Comparison of ENCODE assay signal across 8 cellular contexts in genomic region chr17:20376643-20377042, GRCh38.
DNase-seq lines count a peak whose midpoint lies in the region; ATAC-seq, FAIRE-seq and TF ChIP-seq lines count a peak whose summit lies in the region.
"Not testable (repeated sequence)": the region's sequence is repeated elsewhere in the genome, so short reads cannot be mapped to it uniquely, and the experiment has no call there.

No MANE protein-coding gene starts in this region.

- H4K8ac ChIP-seq in IMR-90 (ENCODE audit: low read depth in 2 of 2, low read length in 2 of 2): not testable (repeated sequence)

- in situ Hi-C loops in IMR-90 (cut with MboI; ENCODE audit: low sequenced_read_pairs): not testable (repeated sequence)
- in situ Hi-C loops in K562 (cut with MboI): loop anchor here (25.0 kb wide), 1 partner anchor 1814 kb away; no protein-coding TSS in a partner anchor

- H4K5ac ChIP-seq in IMR-90 (ENCODE audit: low read depth, low read length): not testable (repeated sequence)

- H3K4me2 ChIP-seq in IMR-90 (ENCODE audit: low read depth, low read length); K562 (ENCODE audit: insufficient read depth, low read length): not testable (repeated sequence)

- not testable (repeated sequence) for H2BK20ac ChIP-seq in IMR-90 (ENCODE audit: low read depth, low read length)

- peak; percentile 52 for DNase-seq in DMS 273 (lab: John Stamatoyannopoulos, UW; ENCODE audit: unreplicated experiment)
- peak; percentile 1 for DNase-seq in IMR-90
- DNase-seq in RPMI7951 (ENCODE audit: low read depth): peak; percentile 65
- not testable (repeated sequence) for DNase-seq in K562 (ENCODE audit: extremely low read depth in 1 of 4, low spot score in 3 of 4); upper lobe of right lung
- DNase-seq in fibroblast of villous mesenchyme (ENCODE audit: low read depth): peak; percentile 20
- DNase-seq in iPS-NIHi7 (ENCODE audit: extremely low spot score): peak; percentile 8
- peak; percentile 66 for DNase-seq in myocyte (ENCODE audit: low read depth)

- WGBS in IMR-90 (ENCODE audit: extremely low coverage in 2 of 2, insufficient read length in 1 of 2), 2 experiments: no CpG with 5 or more reads among the region's 23 CpGs
- no CpG with 5 or more reads among the region's 23 CpGs for WGBS in K562 (ENCODE audit: insufficient coverage, low coverage, missing lambda C conversion rate)

- not testable (repeated sequence) for H3K9me1 ChIP-seq in IMR-90 (ENCODE audit: insufficient read depth, low read length); K562 (ENCODE audit: control insufficient read depth, insufficient read depth, low read length)

- not testable (repeated sequence) for H4K91ac ChIP-seq in IMR-90 (ENCODE audit: insufficient read depth, low read depth, low read length)

- H3K27me3 ChIP-seq in IMR-90 (ENCODE audit: control insufficient read depth, insufficient read depth, low read length); K562 (ENCODE audit: control insufficient read depth in 2 of 2, insufficient read depth in 2 of 2, low read length in 2 of 2); upper lobe of right lung: not testable (repeated sequence)

- intact Hi-C loops in IMR-90 (cut with micrococcal nuclease); K562 (cut with micrococcal nuclease); upper lobe of right lung (cut with DNase I): not testable (repeated sequence)

- H2BK15ac ChIP-seq in IMR-90 (ENCODE audit: low read depth, low read length): not testable (repeated sequence)

- H3K79me1 ChIP-seq in IMR-90 (ENCODE audit: low read depth in 1 of 2, low read length in 2 of 2): not testable (repeated sequence)

- POLR2A ChIA-PET in IMR-90 (lab: Charles Lee; ENCODE audit: unreplicated experiment); K562 (lab: Yijun Ruan, JAX): not testable (repeated sequence)

- not testable (repeated sequence) for H3K9ac ChIP-seq in IMR-90 (ENCODE audit: low read depth, low read length); K562 (ENCODE audit: insufficient read depth in 1 of 2, low read depth in 2 of 2, low read length in 2 of 2)

- not testable (repeated sequence) for TF ChIP-seq EP300 in K562 (IDR thresholded peaks at IDR 0.05; ENCODE audit: low read length)

- not testable (repeated sequence) for H2BK120ac ChIP-seq in IMR-90 (ENCODE audit: low read depth, low read length)

- not testable (repeated sequence) for H3K4me1 ChIP-seq in IMR-90 (ENCODE audit: control insufficient read depth, insufficient read depth, low read length); K562 (replicated peaks in 1 of 2; ENCODE audit: control insufficient read depth in 2 of 2, insufficient read depth in 2 of 2, low read length in 2 of 2); upper lobe of right lung

- H4K20me1 ChIP-seq in IMR-90 (ENCODE audit: insufficient read depth, low read length); K562 (replicated peaks; ENCODE audit: control insufficient read depth, insufficient read depth, low read length): not testable (repeated sequence)

- not testable (repeated sequence) for TF ChIP-seq CTCF in IMR-90 (conservative IDR thresholded peaks at IDR 0.05; ENCODE audit: low read depth, low read length); K562 (IDR thresholded peaks at IDR 0.05 in 2 of 3, conservative IDR thresholded peaks at IDR 0.05 in 1 of 3; ENCODE audit: insufficient read depth in 2 of 3, low read depth in 1 of 3, low read length in 3 of 3); fibroblast of villous mesenchyme (IDR thresholded peaks at IDR 0.05; ENCODE audit: insufficient read depth, low read depth, low read length); upper lobe of right lung (IDR thresholded peaks at IDR 0.05)

- not testable (repeated sequence) for H2BK5ac ChIP-seq in IMR-90 (ENCODE audit: low read depth, low read length, poor library complexity, severe bottlenecking)

- TF ChIP-seq POLR2A in IMR-90 (IDR thresholded peaks at IDR 0.05; ENCODE audit: low read depth, low read length); K562 (conservative IDR thresholded peaks at IDR 0.05): not testable (repeated sequence)

- H3K23ac ChIP-seq in IMR-90 (ENCODE audit: low read depth, low read length): not testable (repeated sequence)

- H3K56ac ChIP-seq in IMR-90 (ENCODE audit: extremely low read depth, insufficient read depth, low read length): not testable (repeated sequence)

- ATAC-seq in IMR-90 (ENCODE audit: low read depth): peak; percentile 33; the same call in 1 of the 2 replicates
- peak; percentile 60; the same call in 2 of the 3 replicates for ATAC-seq in K562
- peak; percentile 37 for ATAC-seq in upper lobe of right lung

- not testable (repeated sequence) for H3K79me2 ChIP-seq in K562 (ENCODE audit: control insufficient read depth, insufficient read depth, low read length)

- not testable (repeated sequence) for BruUV-seq in IMR-90 (replicated peaks; lab: Mats Ljungman, UMichigan); K562 (replicated peaks; lab: Mats Ljungman, UMichigan)

- not testable (repeated sequence) for H3K14ac ChIP-seq in IMR-90 (replicated peaks; ENCODE audit: low read depth, low read length)

- not testable (repeated sequence) for H3K36me3 ChIP-seq in IMR-90 (ENCODE audit: control insufficient read depth, insufficient read depth, low read length); K562 (ENCODE audit: control insufficient read depth, insufficient read depth, low read length); upper lobe of right lung

- TF ChIP-seq RAD21 in IMR-90 (IDR thresholded peaks at IDR 0.05; ENCODE audit: low read length); K562 (CRISPR knock-in tag; conservative IDR thresholded peaks at IDR 0.05 in 1 of 2, IDR thresholded peaks at IDR 0.05 in 1 of 2): not testable (repeated sequence)

- H3K9me3 ChIP-seq in IMR-90 (ENCODE audit: control insufficient read depth, insufficient read depth, low read length); K562 (replicated peaks; ENCODE audit: control insufficient read depth, insufficient read depth, low read depth, low read length); upper lobe of right lung: not testable (repeated sequence)

- H3K27ac ChIP-seq in IMR-90 (ENCODE audit: insufficient read depth, low read length); K562 (ENCODE audit: extremely low read depth, low read depth, low read length); upper lobe of right lung: not testable (repeated sequence)

- not testable (repeated sequence) for H3K18ac ChIP-seq in IMR-90 (ENCODE audit: low read depth, low read length)

- not testable (repeated sequence) for H2AK5ac ChIP-seq in IMR-90 (ENCODE audit: low read depth, low read length)

- not testable (repeated sequence) for H3K4me3 ChIP-seq in IMR-90 (ENCODE audit: insufficient read depth, low read depth, low read length); K562; fibroblast of villous mesenchyme (ENCODE audit: low read depth, low read length); upper lobe of right lung

- dilution Hi-C loops in IMR-90 (cut with HindIII; ENCODE audit: low sequenced_read_pairs, unreplicated experiment): not testable (repeated sequence)

- CTCF ChIA-PET in IMR-90 (lab: Yijun Ruan, JAX); K562 (lab: Yijun Ruan, JAX; ENCODE audit: low intra/inter-chr PET ratio): not testable (repeated sequence)

- not testable (repeated sequence) for H3K4ac ChIP-seq in IMR-90 (ENCODE audit: low read depth, low read length)

- H2AFZ ChIP-seq in IMR-90 (replicated peaks; ENCODE audit: low read length, poor library complexity); K562 (ENCODE audit: low read depth, low read length): not testable (repeated sequence)

- not testable (repeated sequence) for H2AK9ac ChIP-seq in IMR-90 (replicated peaks; ENCODE audit: low read depth, low read length, poor library complexity)

- not testable (repeated sequence) for FAIRE-seq in K562 (lab: Jason Lieb, UNC)
